Comparison of ENCODE assay signal across 8 cellular contexts in genomic region chr15:49215768-49216739, GRCh38. TPM values are rescaled to one million over a fixed set of nuclear protein-coding genes. Genes with fewer than 3 reads are reported as not detected.
DNase-seq lines count a peak whose midpoint lies in the region; ATAC-seq and TF ChIP-seq lines count a peak whose summit lies in the region.

No MANE protein-coding gene starts in this region.

- H3K27me3 Mint-ChIP-seq in activated T-helper 1 cell treated with anti-CD3 and anti-CD28 coated beads, Interleukin-12 subunit alpha, Interleukin-12 subunit beta, Interleukin-2, Interleukin-4 antibody, amounts not matched to agents 30 ng/mL and 10 ng/mL and 1 ng/mL, durations not matched to agents 14 hours and 24 hours and 36 hours (ENCODE audit: insufficient read depth), result no peaks in the 10 kb centered on the region
- no peaks in the 10 kb centered on the region for H3K27me3 Mint-ChIP-seq in nephron progenitor cell (ENCODE audit: low read depth, poor library complexity)

- H3K27ac Mint-ChIP-seq in activated T-helper 1 cell treated with anti-CD3 and anti-CD28 coated beads, Interleukin-12 subunit alpha, Interleukin-12 subunit beta, Interleukin-2, Interleukin-4 antibody, amounts not matched to agents 30 ng/mL and 10 ng/mL and 1 ng/mL, durations not matched to agents 14 hours and 24 hours and 36 hours, result no peak overlapping the region
- H3K27ac Mint-ChIP-seq in nephron progenitor cell, result no peak overlapping the region

- TF ChIP-seq CTCF in GM12875 (IDR thresholded peaks at IDR 0.05; ENCODE audit: borderline replicate concordance, insufficient read depth, low read depth, low read length) (peak; percentile 35; the same call in 1 of the 2 replicates), body of pancreas (IDR thresholded peaks at IDR 0.05) (peak in 6 of 7 experiments; percentile 8 to 53 (median 42)), upper lobe of left lung (IDR thresholded peaks at IDR 0.05) (peak; percentile 20 to 77 (median 47)), nephron progenitor cell (IDR thresholded peaks at IDR 0.05) (no peak)

- intact Hi-C loops in body of pancreas (cut with DNase I), result no loop called here
- intact Hi-C loops in activated T-helper 1 cell treated with anti-CD3 and anti-CD28 coated beads, Interleukin-12 subunit alpha, Interleukin-12 subunit beta, Interleukin-2, Interleukin-4 antibody, amounts not matched to agents 30 ng/mL and 10 ng/mL and 1 ng/mL, durations not matched to agents 14 hours and 24 hours and 36 hours (cut with micrococcal nuclease), result no loop called here

- H3K36me3 Mint-ChIP-seq in activated T-helper 1 cell treated with anti-CD3 and anti-CD28 coated beads, Interleukin-12 subunit alpha, Interleukin-12 subunit beta, Interleukin-2, Interleukin-4 antibody, amounts not matched to agents 30 ng/mL and 10 ng/mL and 1 ng/mL, durations not matched to agents 14 hours and 24 hours and 36 hours (ENCODE audit: low read depth), result peaks cover 30% of the 10 kb centered on the region
- H3K36me3 Mint-ChIP-seq in nephron progenitor cell (ENCODE audit: low read depth), result peaks cover 53% of the 10 kb centered on the region

- peaks cover 5% of the 10 kb centered on the region for H3K9me3 Mint-ChIP-seq in activated T-helper 1 cell treated with anti-CD3 and anti-CD28 coated beads, Interleukin-12 subunit alpha, Interleukin-12 subunit beta, Interleukin-2, Interleukin-4 antibody, amounts not matched to agents 30 ng/mL and 10 ng/mL and 1 ng/mL, durations not matched to agents 14 hours and 24 hours and 36 hours
- peaks cover 10% of the 10 kb centered on the region for H3K9me3 Mint-ChIP-seq in nephron progenitor cell

- peaks cover 10% of the 10 kb centered on the region for H3K4me1 ChIP-seq in body of pancreas
- peaks cover 0 to 9% (median 4%) of the 10 kb centered on the region in 4 donors for H3K4me1 ChIP-seq in upper lobe of left lung

- H3K4me3 ChIP-seq in GM12875 (ENCODE audit: low read depth, low read length) (no peak overlapping the region), body of pancreas (no peak overlapping the region), upper lobe of left lung (no peak overlapping the region)

- H3K9me3 ChIP-seq in body of pancreas (no peaks in the 10 kb centered on the region), upper lobe of left lung (peaks cover 0 to 3% (median 0%) of the 10 kb centered on the region in 4 donors)

- no peaks in the 10 kb centered on the region for H3K27me3 ChIP-seq in body of pancreas
- H3K27me3 ChIP-seq in upper lobe of left lung, result no peaks in the 10 kb centered on the region

- TF ChIP-seq POLR2A in body of pancreas (IDR thresholded peaks at IDR 0.05), result no peak
- TF ChIP-seq POLR2A in upper lobe of left lung (IDR thresholded peaks at IDR 0.05), result no peak

- DNase-seq in body of pancreas, result peak; percentile 49 to 70 (median 57)
- peak in 1 of 2 donors; percentile 88 for DNase-seq in upper lobe of left lung
- no peak for DNase-seq in activated T-helper 1 cell treated with anti-CD3 and anti-CD28 coated beads, Interleukin-12 subunit alpha, Interleukin-12 subunit beta, Interleukin-2, Interleukin-4 antibody, amounts not matched to agents 30 ng/mL and 10 ng/mL and 1 ng/mL, durations not matched to agents 14 hours and 24 hours and 36 hours (ENCODE audit: low spot score)
- DNase-seq in activated T-cell treated with anti-CD3 and anti-CD28 coated beads, Interleukin-2, amount 50 U/mL, for 1 hour, result no peak
- DNase-seq in nephron progenitor cell, result no peak

- H3K27ac ChIP-seq in body of pancreas, result peak overlapping the region in 1 of 4 donors; percentile 0
- no peak overlapping the region for H3K27ac ChIP-seq in upper lobe of left lung

- no peak for TF ChIP-seq EP300 in upper lobe of left lung (IDR thresholded peaks at IDR 0.05)

- ATAC-seq in GM21526 (IDR thresholded peaks at IDR 0.05; ENCODE audit: low FRiP score, unreplicated experiment) (peak; percentile 92), HG03571 (IDR thresholded peaks at IDR 0.05; ENCODE audit: unreplicated experiment) (peak; percentile 99), body of pancreas (peak; percentile 75), upper lobe of left lung (ENCODE audit: low FRiP score in 2 of 2) (peak; percentile 24 to 90)

- 73 to 77% methylated on average over 7 of the region's 7 CpGs for WGBS in body of pancreas, 2 donors
- WGBS in upper lobe of left lung, 2 donors, result 65 to 82% methylated on average over 5 to 7 of the region's 7 CpGs

- no peak overlapping the region for H3K4me3 Mint-ChIP-seq in activated T-helper 1 cell treated with anti-CD3 and anti-CD28 coated beads, Interleukin-12 subunit alpha, Interleukin-12 subunit beta, Interleukin-2, Interleukin-4 antibody, amounts not matched to agents 30 ng/mL and 10 ng/mL and 1 ng/mL, durations not matched to agents 14 hours and 24 hours and 36 hours
- no peak overlapping the region for H3K4me3 Mint-ChIP-seq in nephron progenitor cell

- H3K36me3 ChIP-seq in body of pancreas (replicated peaks in 1 of 2; ENCODE audit: insufficient read depth in 1 of 2, low read depth in 2 of 2), result peaks cover 0 to 2% of the 10 kb centered on the region in 2 donors
- peaks cover 0 to 13% (median 2%) of the 10 kb centered on the region in 4 donors for H3K36me3 ChIP-seq in upper lobe of left lung

- H3K4me1 Mint-ChIP-seq in activated T-helper 1 cell treated with anti-CD3 and anti-CD28 coated beads, Interleukin-12 subunit alpha, Interleukin-12 subunit beta, Interleukin-2, Interleukin-4 antibody, amounts not matched to agents 30 ng/mL and 10 ng/mL and 1 ng/mL, durations not matched to agents 14 hours and 24 hours and 36 hours (ENCODE audit: low read depth), result no peaks in the 10 kb centered on the region
- peaks cover 6% of the 10 kb centered on the region for H3K4me1 Mint-ChIP-seq in nephron progenitor cell

RNA-seq across cellular contexts. Expression of gene GALK2, which starts 46.0 kb away (rescaled TPM):
- total RNA-seq in body of pancreas, result 10 to 100 TPM; 21.5 to 35.6 TPM
- 10 to 100 TPM; 14.2 to 63.9 (median 40.7) TPM for total RNA-seq in upper lobe of left lung
- 22.3 and 23.5 TPM in 2 replicates for total RNA-seq in activated T-helper 1 cell treated with anti-CD3 and anti-CD28 coated beads, Interleukin-12 subunit alpha, Interleukin-12 subunit beta, Interleukin-2, Interleukin-4 antibody, amounts not matched to agents 30 ng/mL and 10 ng/mL and 1 ng/mL, durations not matched to agents 14 hours and 24 hours and 36 hours

Comparison
In these comparisons a context has a peak if more than half of its experiments do, and no peak if none do; other contexts are left out.
1. DNase-seq: peak in body of pancreas (4 of 4); none in activated T-helper 1 cell treated with anti-CD3 and anti-CD28 coated beads, Interleukin-12 subunit alpha, Interleukin-12 subunit beta, Interleukin-2, Interleukin-4 antibody, amounts not matched to agents 30 ng/mL and 10 ng/mL and 1 ng/mL, durations not matched to agents 14 hours and 24 hours and 36 hours (single experiment), activated T-cell treated with anti-CD3 and anti-CD28 coated beads, Interleukin-2, amount 50 U/mL, for 1 hour (single experiment) and nephron progenitor cell (single experiment).
2. Peak in every context shown above with its lines, with median percentiles within 50 percentile points of each other: ATAC-seq.